ENCODE assay signal across 1 cellular context in the genomic region with DNA sequence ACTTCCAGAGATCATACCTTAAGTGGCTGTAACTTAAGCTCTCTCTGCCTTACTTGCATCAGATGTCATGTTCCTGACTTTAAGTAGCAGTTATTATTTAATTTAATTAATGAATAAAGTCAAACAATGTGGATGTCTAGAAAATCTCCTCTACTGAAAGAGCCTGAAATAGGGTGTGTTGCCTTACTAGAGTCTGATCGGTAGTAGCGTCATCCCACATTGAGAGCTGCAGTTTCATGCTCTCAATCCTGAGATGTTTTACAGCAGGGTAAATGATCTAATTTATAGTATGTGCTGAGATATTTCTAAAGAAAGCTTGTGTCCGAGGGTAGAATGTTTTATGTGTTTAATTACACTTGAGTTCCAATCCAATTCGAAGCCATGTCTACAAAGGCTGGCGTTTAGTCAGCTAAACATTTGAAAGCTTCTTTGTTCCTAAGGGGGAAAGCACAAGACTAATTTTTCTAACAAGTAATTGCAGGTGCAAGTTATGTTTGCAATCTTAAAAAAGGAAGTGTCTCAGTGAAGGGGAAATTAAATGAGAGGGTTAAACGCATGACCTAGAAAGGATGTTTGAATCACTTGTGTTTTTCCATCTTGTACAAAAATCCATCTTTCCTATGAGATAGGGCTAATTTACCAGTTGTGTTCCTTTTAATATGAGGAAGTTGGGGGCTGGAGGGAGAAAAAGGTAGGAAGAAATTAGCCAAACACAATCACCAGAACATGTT.
TF ChIP-seq lines count a peak whose summit lies in the region.

No MANE protein-coding gene starts in this region.

TF ChIP-seq in SK-N-SH treated with all-trans-retinoic acid at 6 μM for 48 hours, 23 proteins besides CTCF, POLR2A, EP300 and RAD21 (continued from another document):
- TF ChIP-seq, protein P1, sequence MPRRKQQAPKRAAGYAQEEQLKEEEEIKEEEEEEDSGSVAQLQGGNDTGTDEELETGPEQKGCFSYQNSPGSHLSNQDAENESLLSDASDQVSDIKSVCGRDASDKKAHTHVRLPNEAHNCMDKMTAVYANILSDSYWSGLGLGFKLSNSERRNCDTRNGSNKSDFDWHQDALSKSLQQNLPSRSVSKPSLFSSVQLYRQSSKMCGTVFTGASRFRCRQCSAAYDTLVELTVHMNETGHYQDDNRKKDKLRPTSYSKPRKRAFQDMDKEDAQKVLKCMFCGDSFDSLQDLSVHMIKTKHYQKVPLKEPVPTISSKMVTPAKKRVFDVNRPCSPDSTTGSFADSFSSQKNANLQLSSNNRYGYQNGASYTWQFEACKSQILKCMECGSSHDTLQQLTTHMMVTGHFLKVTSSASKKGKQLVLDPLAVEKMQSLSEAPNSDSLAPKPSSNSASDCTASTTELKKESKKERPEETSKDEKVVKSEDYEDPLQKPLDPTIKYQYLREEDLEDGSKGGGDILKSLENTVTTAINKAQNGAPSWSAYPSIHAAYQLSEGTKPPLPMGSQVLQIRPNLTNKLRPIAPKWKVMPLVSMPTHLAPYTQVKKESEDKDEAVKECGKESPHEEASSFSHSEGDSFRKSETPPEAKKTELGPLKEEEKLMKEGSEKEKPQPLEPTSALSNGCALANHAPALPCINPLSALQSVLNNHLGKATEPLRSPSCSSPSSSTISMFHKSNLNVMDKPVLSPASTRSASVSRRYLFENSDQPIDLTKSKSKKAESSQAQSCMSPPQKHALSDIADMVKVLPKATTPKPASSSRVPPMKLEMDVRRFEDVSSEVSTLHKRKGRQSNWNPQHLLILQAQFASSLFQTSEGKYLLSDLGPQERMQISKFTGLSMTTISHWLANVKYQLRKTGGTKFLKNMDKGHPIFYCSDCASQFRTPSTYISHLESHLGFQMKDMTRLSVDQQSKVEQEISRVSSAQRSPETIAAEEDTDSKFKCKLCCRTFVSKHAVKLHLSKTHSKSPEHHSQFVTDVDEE (CRISPR knock-in tag; IDR thresholded peaks at IDR 0.05), result no peak
- no peak for TF ChIP-seq BACH2 (CRISPR knock-in tag; IDR thresholded peaks at IDR 0.05; ENCODE audit: borderline replicate concordance)
- no peak for TF ChIP-seq PPARA (CRISPR knock-in tag; IDR thresholded peaks at IDR 0.05; ENCODE audit: borderline replicate concordance)
- no peak for TF ChIP-seq ZNF8 (CRISPR knock-in tag; IDR thresholded peaks at IDR 0.05)
- TF ChIP-seq, protein P2, sequence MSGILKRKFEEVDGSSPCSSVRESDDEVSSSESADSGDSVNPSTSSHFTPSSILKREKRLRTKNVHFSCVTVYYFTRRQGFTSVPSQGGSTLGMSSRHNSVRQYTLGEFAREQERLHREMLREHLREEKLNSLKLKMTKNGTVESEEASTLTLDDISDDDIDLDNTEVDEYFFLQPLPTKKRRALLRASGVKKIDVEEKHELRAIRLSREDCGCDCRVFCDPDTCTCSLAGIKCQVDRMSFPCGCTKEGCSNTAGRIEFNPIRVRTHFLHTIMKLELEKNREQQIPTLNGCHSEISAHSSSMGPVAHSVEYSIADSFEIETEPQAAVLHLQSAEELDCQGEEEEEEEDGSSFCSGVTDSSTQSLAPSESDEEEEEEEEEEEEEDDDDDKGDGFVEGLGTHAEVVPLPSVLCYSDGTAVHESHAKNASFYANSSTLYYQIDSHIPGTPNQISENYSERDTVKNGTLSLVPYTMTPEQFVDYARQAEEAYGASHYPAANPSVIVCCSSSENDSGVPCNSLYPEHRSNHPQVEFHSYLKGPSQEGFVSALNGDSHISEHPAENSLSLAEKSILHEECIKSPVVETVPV (CRISPR knock-in tag; IDR thresholded peaks at IDR 0.05), result no peak
- TF ChIP-seq RARB (CRISPR knock-in tag; IDR thresholded peaks at IDR 0.05), result no peak
